In genomic region chr5:68196876-68197275, GRCh38 we compare ENCODE assay signal across 9 cellular contexts. TPM values are rescaled to one million over a fixed set of nuclear protein-coding genes. Genes with fewer than 3 reads are reported as not detected.
DNase-seq lines count a peak whose midpoint lies in the region; ATAC-seq and TF ChIP-seq lines count a peak whose summit lies in the region.
"Had no signal": no experiment of that assay in that cellular context is flagged by ENCODE, and none has a peak within 500 bp of the region (broad histone marks: within the 10 kb centered on the region; RNA-seq: fewer than 3 reads in every experiment).

No MANE protein-coding gene starts in this region.

- DNase-seq in left lobe of liver (ENCODE audit: low spot score) (no peak), NCI-H748 (lab: John Stamatoyannopoulos, UW; ENCODE audit: unreplicated experiment) (no peak), NCI-H146 (lab: John Stamatoyannopoulos, UW) (no peak), NCI-H82 (lab: John Stamatoyannopoulos, UW) (no peak), nephron progenitor cell (no peak)
- DNase-seq: activated CD4-positive, alpha-beta memory T cell treated with anti-CD3 and anti-CD28 coated beads, Interleukin-2, amount 10 ng/mL, durations not matched to agents 7 days and 5 days had no signal

- ATAC-seq in GM18511 (IDR thresholded peaks at IDR 0.05; ENCODE audit: unreplicated experiment) (peak; percentile 99), GM21737 (IDR thresholded peaks at IDR 0.05; ENCODE audit: unreplicated experiment) (peak; percentile 92), HG03571 (IDR thresholded peaks at IDR 0.05; ENCODE audit: unreplicated experiment) (peak; percentile 97), left lobe of liver (peak; percentile 43)

- no peaks in the 10 kb centered on the region for H3K36me3 Mint-ChIP-seq in nephron progenitor cell (ENCODE audit: low read depth)

- H3K4me3 Mint-ChIP-seq in nephron progenitor cell, result no peak overlapping the region
- H3K4me3 Mint-ChIP-seq: activated CD4-positive, alpha-beta memory T cell treated with anti-CD3 and anti-CD28 coated beads, Interleukin-2, amount 10 ng/mL, durations not matched to agents 7 days and 5 days had no signal

- H3K9me3 Mint-ChIP-seq in nephron progenitor cell, result no peaks in the 10 kb centered on the region
- H3K9me3 Mint-ChIP-seq: activated CD4-positive, alpha-beta memory T cell treated with anti-CD3 and anti-CD28 coated beads, Interleukin-2, amount 10 ng/mL, durations not matched to agents 7 days and 5 days had no signal

- no peaks in the 10 kb centered on the region for H3K27me3 Mint-ChIP-seq in nephron progenitor cell (ENCODE audit: low read depth, poor library complexity)
- H3K27me3 Mint-ChIP-seq: activated CD4-positive, alpha-beta memory T cell treated with anti-CD3 and anti-CD28 coated beads, Interleukin-2, amount 10 ng/mL, durations not matched to agents 7 days and 5 days had no signal

- no peak overlapping the region for H3K27ac Mint-ChIP-seq in nephron progenitor cell
- H3K27ac Mint-ChIP-seq: activated CD4-positive, alpha-beta memory T cell treated with anti-CD3 and anti-CD28 coated beads, Interleukin-2, amount 10 ng/mL, durations not matched to agents 7 days and 5 days had no signal

- no peak for TF ChIP-seq CTCF in nephron progenitor cell (IDR thresholded peaks at IDR 0.05)

- peaks cover 23% of the 10 kb centered on the region for H3K4me1 Mint-ChIP-seq in nephron progenitor cell

RNA-seq across cellular contexts. Expression of gene PIK3R1, which starts 18.7 kb away (rescaled TPM):
- 149 TPM for total RNA-seq in left lobe of liver

Comparison
In these comparisons a context has a peak if more than half of its experiments do, and no peak if none do; other contexts are left out.
1. ATAC-seq: peak in every context shown above with its lines; median percentile 99 in GM18511; 97 in HG03571; 92 in GM21737; 43 in left lobe of liver.